In the genomic region with DNA sequence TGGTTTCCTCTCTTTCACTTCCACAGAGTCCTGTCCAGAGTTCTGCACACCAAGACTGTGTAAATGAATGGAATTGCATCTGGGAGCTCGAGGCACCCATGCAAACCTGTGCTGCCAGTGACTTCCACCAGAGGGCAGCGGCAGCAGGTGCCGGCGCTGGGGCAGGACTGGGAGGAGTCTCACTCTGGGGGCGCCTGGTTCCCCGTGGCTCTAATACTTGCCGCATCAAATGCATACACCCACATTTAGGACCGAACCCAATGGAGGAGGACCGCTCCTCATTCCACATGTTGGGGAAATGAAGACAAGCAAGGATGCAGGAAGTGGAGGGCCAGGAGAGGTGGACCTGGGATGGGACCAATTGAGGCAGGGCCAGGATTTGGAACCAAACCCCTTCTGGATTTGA, we compare ENCODE assay signal across 7 cellular contexts. TPM values are rescaled to one million over a fixed set of nuclear protein-coding genes. Genes with fewer than 3 reads are reported as not detected.
DNase-seq lines count a peak whose midpoint lies in the region; ATAC-seq, FAIRE-seq and TF ChIP-seq lines count a peak whose summit lies in the region.

No MANE protein-coding gene starts in this region.

- FAIRE-seq in GM18507 (lab: Jason Lieb, UNC) = peak; percentile 60

- no peak for ATAC-seq in HG02759 (IDR thresholded peaks at IDR 0.05; ENCODE audit: unreplicated experiment)

- H3K4me3 ChIP-seq in cardiac fibroblast (replicated peaks in 1 of 2; ENCODE audit: low read depth in 2 of 2, low read length in 2 of 2) = no peak overlapping the region

- peak; percentile 96 for TF ChIP-seq CTCF in cardiac fibroblast (IDR thresholded peaks at IDR 0.05; ENCODE audit: low read depth, low read length)

- DNase-seq in GM18507 (ENCODE audit: extremely low spot score, insufficient read length, low read depth) (peak; percentile 65), LoVo (ENCODE audit: low spot score) (peak; percentile 61), cardiac fibroblast (ENCODE audit: low read depth in 2 of 2) (peak; percentile 42 to 50), lung microvascular endothelial cell (ENCODE audit: low read depth in 2 of 2) (peak; percentile 51 to 66)
- DNase-seq in activated CD4-positive, CD25-positive, alpha-beta regulatory T cell treated with anti-CD3 and anti-CD28 coated beads, Interleukin-2, amount 50 U/mL, for 16 hours (ENCODE audit: low read depth, low spot score) = peak; percentile 63
- peak; percentile 61 to 66 for DNase-seq in stimulated activated CD8-positive, alpha-beta memory T cell treated with anti-CD3 and anti-CD28 coated beads, Interleukin-4, amount 100 ng/mL, for 4 hours (ENCODE audit: low read depth in 2 of 2, low spot score in 1 of 2)

RNA-seq across cellular contexts. Expression of a gene that starts 1.1 kb away (rescaled TPM):
- total RNA-seq in lung microvascular endothelial cell = not detected in 2 replicates

RNA-seq across cellular contexts. Expression of a gene that starts 18.4 kb away (rescaled TPM):
- total RNA-seq in lung microvascular endothelial cell = 4.6 and 6.0 TPM in 2 replicates

RNA-seq across cellular contexts. Expression of a gene that starts 46.1 kb away (rescaled TPM):
- 49.7 and 56.2 TPM in 2 replicates for total RNA-seq in lung microvascular endothelial cell

RNA-seq across cellular contexts. Expression of a gene that starts 56.4 kb away (rescaled TPM):
- total RNA-seq in lung microvascular endothelial cell = 68.6 and 70.2 TPM in 2 replicates
